ENCODE assay signal across 8 cellular contexts in the genomic region with DNA sequence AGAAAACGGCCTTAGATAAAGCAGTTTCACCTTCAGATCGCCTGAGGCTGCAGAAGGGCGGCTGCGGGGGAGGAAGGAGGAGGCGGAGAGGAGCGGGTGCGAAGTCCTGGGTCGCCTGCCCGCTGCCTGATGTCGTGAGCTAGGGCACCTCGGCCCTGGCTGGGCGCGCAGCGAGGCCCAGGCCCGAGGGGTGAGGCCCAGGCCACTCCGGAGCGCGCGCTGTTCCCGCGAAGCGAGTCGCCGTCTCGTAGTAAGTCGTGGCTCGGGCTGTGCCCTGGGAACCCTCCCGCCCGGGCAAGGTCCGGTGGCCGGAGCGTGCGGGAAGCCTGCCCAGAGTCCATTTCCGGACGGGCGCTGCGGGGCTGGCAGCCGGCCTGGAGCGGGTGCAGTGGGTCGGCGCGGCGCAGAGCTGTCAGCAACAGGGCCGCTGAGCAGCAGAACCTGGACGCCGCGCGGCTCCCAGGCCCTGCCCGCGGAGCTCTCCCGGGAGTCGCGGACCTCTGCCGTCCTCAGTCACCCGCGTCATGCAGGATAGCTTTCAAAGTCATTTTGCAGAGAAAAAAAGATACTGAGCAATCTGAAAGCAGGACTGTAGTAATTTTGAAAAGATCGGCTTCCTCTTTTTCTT. TPM values are rescaled to one million over a fixed set of nuclear protein-coding genes. Genes with fewer than 3 reads are reported as not detected.
A peak's percentile ranks its signal among the peaks of the same experiment; 100 is the strongest.
DNase-seq lines count a peak whose midpoint lies in the region; ATAC-seq and TF ChIP-seq lines count a peak whose summit lies in the region.

No MANE protein-coding gene starts in this region.

- POLR2A ChIA-PET in Caco-2 (lab: Charles Lee): no interaction called here

- peaks cover 20% of the 10 kb centered on the region for H3K36me3 Mint-ChIP-seq in Caco-2 (ENCODE audit: insufficient read depth, unreplicated experiment)

- no peaks in the 10 kb centered on the region for H3K9me3 Mint-ChIP-seq in Caco-2 (ENCODE audit: unreplicated experiment)

- no peak overlapping the region for H3K27ac Mint-ChIP-seq in Caco-2 (ENCODE audit: unreplicated experiment)

- H3K4me3 Mint-ChIP-seq in Caco-2 (ENCODE audit: unreplicated experiment): peak overlapping the region; percentile 15

- no peak for TF ChIP-seq CTCF in Caco-2 (IDR thresholded peaks at IDR 0.05; ENCODE audit: insufficient read depth in 1 of 2, low read depth in 1 of 2, low read length in 1 of 2, severe bottlenecking in 1 of 2, unreplicated experiment in 1 of 2)
- no peak for TF ChIP-seq CTCF in lower leg skin (IDR thresholded peaks at IDR 0.05)

- TF ChIP-seq POLR2A in lower leg skin (IDR thresholded peaks at IDR 0.05): no peak

- intact Hi-C loops in Caco-2 (cut with micrococcal nuclease; ENCODE audit: unreplicated experiment): no loop called here
- intact Hi-C loops in lower leg skin (cut with DNase I; ENCODE audit: low total_unique reads): no loop called here

- DNase-seq in Caco-2 (no peak), lower leg skin (ENCODE audit: low spot score in 2 of 2) (peak in 1 of 2 donors; percentile 87), NCI-H1436 treated with DMSO at 0.1 percent for 48 hours (lab: John Stamatoyannopoulos, UW) (no peak)
- peak; percentile 30 for DNase-seq in activated CD4-positive, alpha-beta T cell treated with anti-CD3 and anti-CD28 coated beads for 48 hours
- peak; percentile 35 for DNase-seq in stimulated activated naive CD8-positive, alpha-beta T cell treated with anti-CD3 and anti-CD28 coated beads, Interleukin-15, Interleukin-2, amounts not matched to agents 100 U/mL and 50 U/mL, for 24 hours

- H3K27me3 ChIP-seq in Caco-2 (replicated peaks; ENCODE audit: control insufficient read depth, insufficient read depth, low read length) (no peaks in the 10 kb centered on the region), HUES6 (ENCODE audit: control insufficient read depth, insufficient read depth, low read length) (peaks cover 14% of the 10 kb centered on the region), duodenal mucosa (ENCODE audit: control insufficient read depth in 1 of 2, insufficient read depth in 2 of 2, low read length in 2 of 2) (peaks cover 0 to 3% of the 10 kb centered on the region in 2 donors)

- H3K4me1 Mint-ChIP-seq in Caco-2 (ENCODE audit: low read depth, unreplicated experiment): peaks cover 10% of the 10 kb centered on the region

- peak; percentile 58 for ATAC-seq in GM21367 (IDR thresholded peaks at IDR 0.05; ENCODE audit: unreplicated experiment)
- ATAC-seq in stimulated activated naive CD8-positive, alpha-beta T cell treated with anti-CD3 and anti-CD28 coated beads, Interleukin-15, Interleukin-2, amounts not matched to agents 100 U/mL and 50 U/mL, for 24 hours: peak; percentile 54

- H3K4me3 ChIP-seq in Caco-2 (ENCODE audit: low read depth, low read length) (no peak overlapping the region), HUES6 (ENCODE audit: low read depth, low read length) (peak overlapping the region; percentile 72), duodenal mucosa (ENCODE audit: low read depth in 1 of 2, low read length in 2 of 2) (peak overlapping the region; percentile 65 to 77), lower leg skin (ENCODE audit: low read depth, poor library complexity, severe bottlenecking) (peak overlapping the region; percentile 27)

- peak overlapping the region; percentile 77 for H3K9ac ChIP-seq in HUES6 (ENCODE audit: low read length)
- peak overlapping the region; percentile 72 to 85 for H3K9ac ChIP-seq in duodenal mucosa (ENCODE audit: low read depth in 1 of 2, low read length in 2 of 2)

- H3K4me1 ChIP-seq in Caco-2 (peaks cover 20% of the 10 kb centered on the region), HUES6 (ENCODE audit: control insufficient read depth, insufficient read depth, low read length) (peaks cover 13% of the 10 kb centered on the region), duodenal mucosa (ENCODE audit: control insufficient read depth in 1 of 2, insufficient read depth in 2 of 2, low read length in 2 of 2) (peaks cover 22 to 46% of the 10 kb centered on the region in 2 donors)

- no peaks in the 10 kb centered on the region for H3K27me3 Mint-ChIP-seq in Caco-2 (ENCODE audit: insufficient read depth, unreplicated experiment)

- WGBS in lower leg skin, 2 donors: 0 to 2% methylated on average over 16 to 36 of the region's 57 CpGs

- H3K27ac ChIP-seq in HUES6 (ENCODE audit: low read depth, low read length) (no peak overlapping the region; the same call in 1 of the 2 replicates), duodenal mucosa (ENCODE audit: low read depth, low read length) (peak overlapping the region; percentile 62)

- no TSS peak for BruUV-seq in Caco-2 (replicated peaks; lab: Mats Ljungman, UMichigan)

- CTCF ChIA-PET in Caco-2 (lab: Charles Lee): no interaction called here

- H3K9me3 ChIP-seq in Caco-2 (no peaks in the 10 kb centered on the region), HUES6 (ENCODE audit: control insufficient read depth, insufficient read depth, low read depth, low read length) (0 out of 2 replicates have a peak, but pooled peaks cover 6% of the 10 kb centered on the region), duodenal mucosa (ENCODE audit: control insufficient read depth in 1 of 2, low read length in 2 of 2) (no peaks in the 10 kb centered on the region)

- H3K36me3 ChIP-seq in Caco-2 (ENCODE audit: control insufficient read depth, insufficient read depth, low read length) (peaks cover 2% of the 10 kb centered on the region; the same call in 1 of the 2 replicates), HUES6 (ENCODE audit: control insufficient read depth, insufficient read depth, low read length) (no peaks in the 10 kb centered on the region), duodenal mucosa (ENCODE audit: control insufficient read depth in 1 of 2, insufficient read depth in 2 of 2, low read length in 2 of 2) (no peaks in the 10 kb centered on the region)

RNA-seq across cellular contexts. Expression of a gene that starts 18.7 kb away (rescaled TPM):
- total RNA-seq in Caco-2 (2022) (62.0 and 62.3 TPM in 2 replicates), lower leg skin (10 to 100 TPM; 10.9 to 45.4 (median 29.2) TPM)

Comparison
In these comparisons a context has a peak if more than half of its experiments do, and no peak if none do; other contexts are left out.
1. DNase-seq: peak in activated CD4-positive, alpha-beta T cell treated with anti-CD3 and anti-CD28 coated beads for 48 hours (single experiment) and stimulated activated naive CD8-positive, alpha-beta T cell treated with anti-CD3 and anti-CD28 coated beads, Interleukin-15, Interleukin-2, amounts not matched to agents 100 U/mL and 50 U/mL, for 24 hours (single experiment); none in Caco-2 (0 of 2) and NCI-H1436 treated with DMSO at 0.1 percent for 48 hours (single experiment).